9 cellular contexts compared by ENCODE assay signal in the genomic region with DNA sequence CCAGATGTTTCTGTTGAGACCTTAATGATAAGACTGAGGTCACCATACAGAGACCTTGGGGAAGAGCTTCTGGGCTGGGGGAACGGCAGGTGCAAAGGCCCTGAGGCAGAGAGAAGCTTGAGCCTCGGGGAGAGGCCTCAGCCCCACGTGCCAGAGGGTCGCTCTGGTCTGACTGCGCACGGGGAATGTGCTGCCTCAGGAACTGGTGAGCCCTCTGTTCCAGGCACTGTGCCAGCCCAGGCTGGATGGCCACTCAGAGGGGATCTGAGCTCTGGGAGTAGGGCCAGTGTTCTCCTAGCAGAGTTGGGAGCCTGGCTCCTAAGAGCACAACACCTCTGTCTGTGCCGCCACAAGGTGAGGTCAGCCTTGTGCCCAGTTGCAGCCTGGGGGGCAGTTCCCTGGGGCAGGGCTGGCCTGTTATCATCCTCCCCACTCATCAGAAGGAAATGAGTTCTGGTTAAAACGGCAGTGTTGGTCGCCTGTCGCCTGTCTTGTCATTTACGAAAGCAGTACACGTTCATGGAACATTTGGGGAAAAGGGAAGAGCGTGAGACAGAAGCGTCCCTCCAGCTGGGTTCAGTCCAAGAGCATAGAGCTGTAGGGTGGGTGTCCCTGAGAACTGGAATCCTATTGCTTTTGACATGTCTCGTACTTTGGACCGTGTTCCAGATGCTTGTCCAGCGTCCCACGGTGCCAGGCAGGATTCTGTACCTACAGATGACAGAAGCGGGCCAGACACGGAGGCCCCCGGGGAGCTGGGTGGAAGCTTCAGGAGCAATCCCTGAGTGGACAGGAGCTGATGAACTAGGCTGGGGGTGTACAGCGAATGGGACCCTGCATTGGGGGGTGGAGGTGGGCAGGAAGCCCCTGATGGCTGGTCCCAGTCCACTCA. TPM values are rescaled to one million over a fixed set of nuclear protein-coding genes. Genes with fewer than 3 reads are reported as not detected.
DNase-seq lines count a peak whose midpoint lies in the region; ATAC-seq and TF ChIP-seq lines count a peak whose summit lies in the region.
"Had no signal": no experiment of that assay in that cellular context is flagged by ENCODE, and none has a peak within 500 bp of the region (broad histone marks: within the 10 kb centered on the region; RNA-seq: fewer than 3 reads in every experiment).

No MANE protein-coding gene starts in this region.

- peaks cover 4 to 57% of the 10 kb centered on the region in 2 experiments for H3K36me3 ChIP-seq in mesenchymal stem cell (ENCODE audit: control insufficient read depth in 1 of 2, insufficient read depth in 2 of 2, low read depth in 1 of 2, low read length in 2 of 2)
- H3K36me3 ChIP-seq: breast epithelium had no signal

- DNase-seq in SHP77 (lab: John Stamatoyannopoulos, UW) (peak; percentile 35 to 62), SHP77 treated with DMSO at 0.1 percent for 48 hours (lab: John Stamatoyannopoulos, UW) (no peak), chondrocyte (ENCODE audit: low spot score) (no peak), mesenchymal stem cell (peak; percentile 57), type B pancreatic cell (ENCODE audit: extremely low spot score, unreplicated experiment) (no peak), DMS53 treated with DMSO at 0.1 percent for 48 hours (lab: John Stamatoyannopoulos, UW; ENCODE audit: unreplicated experiment) (no peak), natural killer cell (no peak)

- H3K36me3 Mint-ChIP-seq in chondrocyte (ENCODE audit: low read depth) (no peaks in the 10 kb centered on the region), type B pancreatic cell (no peaks in the 10 kb centered on the region), natural killer cell (no peaks in the 10 kb centered on the region)

- TF ChIP-seq CTCF in chondrocyte (IDR thresholded peaks at IDR 0.05) (no peak), type B pancreatic cell (conservative IDR thresholded peaks at IDR 0.05) (no peak), natural killer cell (IDR thresholded peaks at IDR 0.05) (no peak)

- peaks cover 74% of the 10 kb centered on the region for H3K4me1 ChIP-seq in mesenchymal stem cell (ENCODE audit: control insufficient read depth, insufficient read depth, low read depth, low read length)

- H3K9ac ChIP-seq in mesenchymal stem cell (ENCODE audit: low read length): peak overlapping the region; percentile 0

- H3K27ac Mint-ChIP-seq in chondrocyte (ENCODE audit: unreplicated experiment): peak overlapping the region; percentile 72
- peak overlapping the region; percentile 75 for H3K27ac Mint-ChIP-seq in type B pancreatic cell
- H3K27ac Mint-ChIP-seq in natural killer cell: no peak overlapping the region

- no peak overlapping the region for H2AFZ ChIP-seq in mesenchymal stem cell (ENCODE audit: low read depth, low read length)

- H4K8ac ChIP-seq in mesenchymal stem cell (ENCODE audit: low read length): peak overlapping the region; percentile 64

- H3K23ac ChIP-seq in mesenchymal stem cell (ENCODE audit: low read length in 2 of 2): no peak overlapping the region

- H3K18ac ChIP-seq in mesenchymal stem cell (ENCODE audit: low read depth in 1 of 2, low read length in 2 of 2): no peak overlapping the region

- H2BK15ac ChIP-seq in mesenchymal stem cell (ENCODE audit: low read depth, poor library complexity, severe bottlenecking): peak overlapping the region; percentile 80

- no peaks in the 10 kb centered on the region for H3K9me3 Mint-ChIP-seq in chondrocyte (ENCODE audit: low read depth)
- no peaks in the 10 kb centered on the region for H3K9me3 Mint-ChIP-seq in type B pancreatic cell
- no peaks in the 10 kb centered on the region for H3K9me3 Mint-ChIP-seq in natural killer cell

- H3K27me3 Mint-ChIP-seq in chondrocyte (ENCODE audit: low read depth) (no peaks in the 10 kb centered on the region), type B pancreatic cell (no peaks in the 10 kb centered on the region), natural killer cell (ENCODE audit: low read depth in 2 of 2) (no peaks in the 10 kb centered on the region)

- H2AK5ac ChIP-seq in mesenchymal stem cell (ENCODE audit: low read length, severe bottlenecking): peak overlapping the region; percentile 27

- no peak overlapping the region for H3K4ac ChIP-seq in mesenchymal stem cell (ENCODE audit: low read depth in 1 of 2, low read length in 2 of 2)

- H2BK120ac ChIP-seq in mesenchymal stem cell (ENCODE audit: low read depth, low read length): no peak overlapping the region

- H3K27me3 ChIP-seq in mesenchymal stem cell (ENCODE audit: control insufficient read depth in 1 of 2, insufficient read depth in 1 of 2, low read length in 2 of 2): no peaks in the 10 kb centered on the region
- H3K27me3 ChIP-seq: breast epithelium had no signal

- ATAC-seq in natural killer cell (no peak), GM18870 (IDR thresholded peaks at IDR 0.05; ENCODE audit: unreplicated experiment) (no peak)

- no peak overlapping the region for H3K4me3 ChIP-seq in mesenchymal stem cell (ENCODE audit: insufficient read depth in 1 of 2, low read depth in 1 of 2, low read length in 2 of 2)

- H3K4me1 Mint-ChIP-seq in chondrocyte (ENCODE audit: low read depth) (peaks cover 69% of the 10 kb centered on the region), type B pancreatic cell (ENCODE audit: unreplicated experiment) (peaks cover 17% of the 10 kb centered on the region), natural killer cell (peaks cover 9 to 33% of the 10 kb centered on the region in 2 donors)

- peak overlapping the region; percentile 99 for H3K27ac ChIP-seq in mesenchymal stem cell (ENCODE audit: low read length, poor library complexity, severe bottlenecking)

- H2BK5ac ChIP-seq in mesenchymal stem cell (ENCODE audit: low read depth, low read length, poor library complexity, severe bottlenecking): no peak overlapping the region

- intact Hi-C loops in natural killer cell (cut with micrococcal nuclease): no loop called here

- H3K4me2 ChIP-seq in mesenchymal stem cell (ENCODE audit: low read length, poor library complexity, severe bottlenecking): no peak overlapping the region

- H3K79me1 ChIP-seq in mesenchymal stem cell (replicated peaks; ENCODE audit: low read length, poor library complexity, severe bottlenecking): no peaks in the 10 kb centered on the region

- no peak overlapping the region for H4K91ac ChIP-seq in mesenchymal stem cell (ENCODE audit: low read length)

- 82% methylated on average over 22 of the region's 22 CpGs for WGBS in mesenchymal stem cell

- no peak overlapping the region for H3K14ac ChIP-seq in mesenchymal stem cell (ENCODE audit: low read length in 2 of 2)

- H2BK12ac ChIP-seq in mesenchymal stem cell (ENCODE audit: low read length in 2 of 2): no peak overlapping the region

- H3K9me3 ChIP-seq in mesenchymal stem cell (ENCODE audit: control insufficient read depth, low read length): no peaks in the 10 kb centered on the region
- H3K9me3 ChIP-seq: breast epithelium had no signal

- peak overlapping the region; percentile 5 for H3K4me3 Mint-ChIP-seq in chondrocyte (ENCODE audit: unreplicated experiment)
- peak overlapping the region; percentile 67 for H3K4me3 Mint-ChIP-seq in type B pancreatic cell
- no peak overlapping the region for H3K4me3 Mint-ChIP-seq in natural killer cell

RNA-seq across cellular contexts. Expression of a gene that starts 4.3 kb away (rescaled TPM):
- total RNA-seq in chondrocyte (196 to 209 TPM (median 198 TPM) in 3 replicates), type B pancreatic cell (ENCODE audit: low replicate concordance) (124 and 166 TPM in 2 replicates), natural killer cell (10 to 100 TPM; 38.3 to 47.1 (median 42.4) TPM)
- 198 TPM for polyA plus RNA-seq in mesenchymal stem cell (2013, experiment 1 of 2)
- 194 TPM for polyA plus RNA-seq in mesenchymal stem cell (2013, experiment 2 of 2)

RNA-seq across cellular contexts. Expression of a gene that starts 51.9 kb away (rescaled TPM):
- total RNA-seq in chondrocyte: 9.1 to 11.1 TPM (median 9.6 TPM) in 3 replicates
- polyA plus RNA-seq in mesenchymal stem cell (2013, experiment 1 of 2): 0.06 TPM
- 0.07 TPM for polyA plus RNA-seq in mesenchymal stem cell (2013, experiment 2 of 2)
- 1.2 and 5.6 TPM in 2 replicates for total RNA-seq in type B pancreatic cell (ENCODE audit: low replicate concordance)
- 1 to 10 TPM in 1 of 3 donors, under 1 TPM in 2; 0.07 to 1.2 (median 0.27) TPM for total RNA-seq in natural killer cell

Comparison
In these comparisons a context has a peak if more than half of its experiments do, and no peak if none do; other contexts are left out.
1. DNase-seq: peak in SHP77 (2 of 2) and mesenchymal stem cell (single experiment); none in SHP77 treated with DMSO at 0.1 percent for 48 hours (single experiment), chondrocyte (single experiment), type B pancreatic cell (single experiment), DMS53 treated with DMSO at 0.1 percent for 48 hours (single experiment) and natural killer cell (single experiment).
2. H3K27ac Mint-ChIP-seq: peak in chondrocyte (single experiment) and type B pancreatic cell (single experiment); none in natural killer cell (0 of 2).